ENCODE assay signal across 11 cellular contexts in genomic region chr15:79089890-79090486, GRCh38. TPM values are rescaled to one million over a fixed set of nuclear protein-coding genes. Genes with fewer than 3 reads are reported as not detected.
A peak's percentile ranks its signal among the peaks of the same experiment; 100 is the strongest.
DNase-seq lines count a peak whose midpoint lies in the region; ATAC-seq and TF ChIP-seq lines count a peak whose summit lies in the region.
"Had no signal": no experiment of that assay in that cellular context is flagged by ENCODE, and none has a peak within 500 bp of the region (broad histone marks: within the 10 kb centered on the region; RNA-seq: fewer than 3 reads in every experiment).

No MANE protein-coding gene starts in this region.

- H3K4me2 ChIP-seq in SK-N-SH, result no peak overlapping the region

- H3K4me1 ChIP-seq in SK-N-SH (ENCODE audit: control insufficient read depth in 1 of 2, insufficient read depth in 2 of 2, low read depth in 1 of 2, low read length in 1 of 2) (peaks cover 0 to 3% of the 10 kb centered on the region in 2 experiments; a peak in 1 of 4 replicates), thoracic aorta (ENCODE audit: control insufficient read depth in 1 of 2, low read depth in 2 of 2) (peaks cover 11 to 25% of the 10 kb centered on the region in 2 donors), colonic mucosa (no peaks in the 10 kb centered on the region)

- H3K9ac ChIP-seq in SK-N-SH (no peak overlapping the region), colonic mucosa (ENCODE audit: low read depth in 2 of 2, low read length in 2 of 2) (no peak overlapping the region)

- H3K79me2 ChIP-seq in SK-N-SH (ENCODE audit: insufficient read depth), result no peaks in the 10 kb centered on the region

- H3K36me3 ChIP-seq in SK-N-SH (replicated peaks in 1 of 2; ENCODE audit: control insufficient read depth in 1 of 2, insufficient read depth in 2 of 2, low read length in 1 of 2), result no peaks in the 10 kb centered on the region
- no peaks in the 10 kb centered on the region for H3K36me3 ChIP-seq in thoracic aorta
- no peaks in the 10 kb centered on the region for H3K36me3 ChIP-seq in colonic mucosa

- H3K9me3 ChIP-seq in SK-N-SH, result no peaks in the 10 kb centered on the region
- no peaks in the 10 kb centered on the region for H3K9me3 ChIP-seq in thoracic aorta
- no peaks in the 10 kb centered on the region for H3K9me3 ChIP-seq in colonic mucosa
- H3K9me3 ChIP-seq: body of pancreas had no signal

- CTCF ChIA-PET in SK-N-SH (lab: Yijun Ruan, JAX), result no interaction called here

- H3K4me3 ChIP-seq in SK-N-SH (ENCODE audit: low read depth in 2 of 2, low read length in 1 of 2) (no peak overlapping the region), thoracic aorta (peak overlapping the region; percentile 54), colonic mucosa (no peak overlapping the region)
- H3K4me3 ChIP-seq: body of pancreas had no signal

- 0% methylated on average over 8 of the region's 53 CpGs for WGBS in SK-N-SH (ENCODE audit: low lambda C conversion rate)

- no peaks in the 10 kb centered on the region for H3F3A ChIP-seq in SK-N-SH (replicated peaks; ENCODE audit: insufficient read depth)

- TF ChIP-seq EP300 in SK-N-SH (IDR thresholded peaks at IDR 0.05; ENCODE audit: borderline replicate concordance in 1 of 2, low read depth in 1 of 2, low read length in 1 of 2), result no peak

- H3K27ac ChIP-seq in SK-N-SH (ENCODE audit: low read depth in 2 of 2, low read length in 1 of 2) (no peak overlapping the region), cingulate gyrus (ENCODE audit: low read depth, low read length) (peak overlapping the region; percentile 39), thoracic aorta (no peak overlapping the region), colonic mucosa (no peak overlapping the region)
- H3K27ac ChIP-seq: body of pancreas had no signal

- TF ChIP-seq RAD21 in SK-N-SH (IDR thresholded peaks at IDR 0.05; ENCODE audit: low read length), result no peak

- H3K27me3 ChIP-seq in SK-N-SH (ENCODE audit: insufficient read depth), result peaks cover 29% of the 10 kb centered on the region
- H3K27me3 ChIP-seq in thoracic aorta (replicated peaks; ENCODE audit: insufficient read depth), result no peaks in the 10 kb centered on the region
- peaks cover 31% of the 10 kb centered on the region for H3K27me3 ChIP-seq in colonic mucosa

- intact Hi-C loops in colonic mucosa (cut with DNase I), result no loop called here

- no peak for TF ChIP-seq CTCF in SK-N-SH (IDR thresholded peaks at IDR 0.05)
- TF ChIP-seq CTCF in thoracic aorta (IDR thresholded peaks at IDR 0.05), result no peak
- no peak for TF ChIP-seq CTCF in colonic mucosa (IDR thresholded peaks at IDR 0.05)

- ATAC-seq in SK-N-SH treated with all-trans-retinoic acid at 6 μM for 48 hours (no peak; the same call in 2 of the 3 replicates), thoracic aorta (ENCODE audit: insufficient number of reproducible peaks, low FRiP score, low read depth) (no peak), HG02884 (IDR thresholded peaks at IDR 0.05; ENCODE audit: unreplicated experiment) (no peak)
- ATAC-seq: body of pancreas had no signal

- H3K9me2 ChIP-seq in SK-N-SH, result no peaks in the 10 kb centered on the region

- peak; percentile 45 for DNase-seq in SK-N-SH
- peak; percentile 62 for DNase-seq in mesenteric fat pad (ENCODE audit: low spot score)
- no peak for DNase-seq in thoracic aorta (ENCODE audit: low spot score)
- DNase-seq in colonic mucosa, result no peak
- DNase-seq in COLO829 (ENCODE audit: low spot score), result no peak
- DNase-seq: activated CD4-positive, alpha-beta T cell treated with anti-CD3 and anti-CD28 coated beads, Interleukin-2, amount 50 U/mL, for 4 hours; NCI-H1048 had no signal

- no peak overlapping the region for H2AFZ ChIP-seq in SK-N-SH (ENCODE audit: low read depth)

- no peaks in the 10 kb centered on the region for H4K20me1 ChIP-seq in SK-N-SH (ENCODE audit: insufficient read depth)

- POLR2A ChIA-PET in SK-N-SH (lab: Yijun Ruan, JAX), result interaction anchor here (0.6 kb wide), 1 partner anchor 30 kb away, joined by 3 read pairs; no protein-coding TSS in a partner anchor

TF ChIP-seq in SK-N-SH, 30 proteins besides CTCF, POLR2A, EP300 and RAD21 (continues in another document):
- TF ChIP-seq GATA2 (CRISPR knock-in tag; IDR thresholded peaks at IDR 0.05) (no peak), USF1 (IDR thresholded peaks at IDR 0.05; ENCODE audit: borderline replicate concordance, low read depth) (no peak), REST (IDR thresholded peaks at IDR 0.05; ENCODE audit: low read depth, low read length) (no peak), RFX5 (IDR thresholded peaks at IDR 0.05; ENCODE audit: low read length) (no peak), TEAD4 (IDR thresholded peaks at IDR 0.05; ENCODE audit: borderline replicate concordance, insufficient read depth) (no peak), MEF2A (IDR thresholded peaks at IDR 0.05; ENCODE audit: borderline replicate concordance, low read depth) (no peak), YY1 (IDR thresholded peaks at IDR 0.05; ENCODE audit: low read depth) (no peak)

TF ChIP-seq in SK-N-SH treated with all-trans-retinoic acid at 6 μM for 48 hours, 23 proteins besides CTCF, POLR2A, EP300 and RAD21:
- TF ChIP-seq ISL1 (CRISPR knock-in tag; IDR thresholded peaks at IDR 0.05) (no peak), ZNF565 (CRISPR knock-in tag; conservative IDR thresholded peaks at IDR 0.05; ENCODE audit: low read depth) (no peak), CSRNP3 (CRISPR knock-in tag; IDR thresholded peaks at IDR 0.05) (no peak), POU6F1 (CRISPR knock-in tag; IDR thresholded peaks at IDR 0.05; ENCODE audit: borderline replicate concordance, low read depth) (no peak), TSHZ2 (CRISPR knock-in tag; IDR thresholded peaks at IDR 0.05) (no peak), PPARA (CRISPR knock-in tag; IDR thresholded peaks at IDR 0.05; ENCODE audit: borderline replicate concordance) (no peak), ZNF70 (CRISPR knock-in tag; IDR thresholded peaks at IDR 0.05) (no peak), CSDC2 (CRISPR knock-in tag; IDR thresholded peaks at IDR 0.05) (no peak), BACH2 (CRISPR knock-in tag; IDR thresholded peaks at IDR 0.05; ENCODE audit: borderline replicate concordance) (no peak), ESRRG (CRISPR knock-in tag; IDR thresholded peaks at IDR 0.05) (no peak), ZFP3 (CRISPR knock-in tag; IDR thresholded peaks at IDR 0.05) (no peak)

RNA-seq across cellular contexts. Expression of gene RASGRF1, which starts 0.6 kb away (rescaled TPM):
- polyA plus RNA-seq in SK-N-SH (2012; rRNA removed), result 0.10 TPM in 1 of 2 replicates, not detected in the other
- 0.03 TPM in 1 of 2 replicates, not detected in the other for polyA plus RNA-seq in SK-N-SH (2012; cell fraction: cytosol; rRNA removed)
- polyA plus RNA-seq in SK-N-SH (2012; cell fraction: nucleus; rRNA removed), result 0.02 and 0.06 TPM in 2 replicates
- total RNA-seq in mesenteric fat pad, result not detected
- total RNA-seq in thoracic aorta, result not detected
- under 1 TPM; 0.15 to 0.56 TPM for total RNA-seq in colonic mucosa

Comparison
In these comparisons a context has a peak if more than half of its experiments do, and no peak if none do; other contexts are left out.
1. DNase-seq: peak in SK-N-SH (single experiment) and mesenteric fat pad (single experiment); none in thoracic aorta (single experiment), colonic mucosa (single experiment) and COLO829 (single experiment).